In genomic region chr1:16961297-16962124, GRCh38 we compare ENCODE assay signal across 8 cellular contexts. TPM values are rescaled to one million over a fixed set of nuclear protein-coding genes. Genes with fewer than 3 reads are reported as not detected.
DNase-seq lines count a peak whose midpoint lies in the region; ATAC-seq and TF ChIP-seq lines count a peak whose summit lies in the region.

No MANE protein-coding gene starts in this region.

- H3K79me2 ChIP-seq in PC-9 (ENCODE audit: low read depth), result no peaks in the 10 kb centered on the region

- peaks cover 3% of the 10 kb centered on the region; the same call in 1 of the 2 replicates for H3F3A ChIP-seq in PC-9 (ENCODE audit: insufficient read depth, low read depth)

- CTCF ChIA-PET in Caco-2 (lab: Charles Lee), result interaction anchor here (0.7 to 2.3 kb wide), 7 partner anchors 10 to 437 kb away, joined by 3 to 26 read pairs (median 4); partner anchors contain the start of gene ATP13A2
- CTCF ChIA-PET in PC-9 (lab: Charles Lee), result interaction anchor here (0.5 to 1.9 kb wide), 4 partner anchors 10 to 341 kb away, joined by 4 to 11 read pairs (median 4); no protein-coding TSS in a partner anchor

- H4K20me1 ChIP-seq in PC-9 (ENCODE audit: insufficient read depth), result no peaks in the 10 kb centered on the region

- no peak for TF ChIP-seq POLR2A in esophagus muscularis mucosa (IDR thresholded peaks at IDR 0.05; ENCODE audit: low read depth)

- H3K9me2 ChIP-seq in PC-9 (ENCODE audit: insufficient read depth), result no peaks in the 10 kb centered on the region

- H3K27ac Mint-ChIP-seq in Caco-2 (ENCODE audit: unreplicated experiment), result no peak overlapping the region

- H2AFZ ChIP-seq in PC-9, result no peak overlapping the region

- peak overlapping the region; percentile 66; the same call in 1 of the 2 replicates for H3K4me2 ChIP-seq in PC-9

- TF ChIP-seq EP300 in esophagus muscularis mucosa (IDR thresholded peaks at IDR 0.05), result no peak

- H3K9me3 ChIP-seq in Caco-2, result no peaks in the 10 kb centered on the region
- H3K9me3 ChIP-seq in PC-9 (ENCODE audit: insufficient read depth, low read depth), result no peaks in the 10 kb centered on the region
- no peaks in the 10 kb centered on the region for H3K9me3 ChIP-seq in esophagus muscularis mucosa
- H3K9me3 ChIP-seq in psoas muscle, result no peaks in the 10 kb centered on the region

- 91% methylated on average over 12 of the region's 12 CpGs for WGBS in esophagus muscularis mucosa
- 86 to 89% (median 87%) methylated on average over 12 of the region's 12 CpGs for WGBS in psoas muscle, 3 donors

- H3K4me3 ChIP-seq in Caco-2 (ENCODE audit: low read depth, low read length) (peak overlapping the region; percentile 26), PC-9 (peak overlapping the region; percentile 44; the same call in 1 of the 2 replicates), esophagus muscularis mucosa (peak overlapping the region; percentile 49 to 65 (median 54)), psoas muscle (peak overlapping the region; percentile 56)

- intact Hi-C loops in Caco-2 (cut with micrococcal nuclease; ENCODE audit: unreplicated experiment), result loop anchor here (5.0 kb wide), 1 partner anchor 49 kb away; no protein-coding TSS in a partner anchor
- intact Hi-C loops in PC-9 (cut with micrococcal nuclease; ENCODE audit: unreplicated experiment), result loop anchor here (2.0 kb wide), 1 partner anchor 49 kb away; the partner anchor contains the start of gene ATP13A2
- intact Hi-C loops in esophagus muscularis mucosa (cut with DNase I), result no loop called here
- intact Hi-C loops in psoas muscle (cut with DNase I), result no loop called here

- H3K4me1 ChIP-seq in Caco-2 (no peaks in the 10 kb centered on the region), PC-9 (replicated peaks; ENCODE audit: insufficient read depth) (no peaks in the 10 kb centered on the region), esophagus muscularis mucosa (peaks cover 3 to 30% (median 19%) of the 10 kb centered on the region in 4 donors), psoas muscle (peaks cover 5% of the 10 kb centered on the region)

- no peaks in the 10 kb centered on the region for H3K27me3 Mint-ChIP-seq in Caco-2 (ENCODE audit: insufficient read depth, unreplicated experiment)

- H3K27me3 ChIP-seq in Caco-2 (replicated peaks; ENCODE audit: control insufficient read depth, insufficient read depth, low read length), result no peaks in the 10 kb centered on the region
- no peaks in the 10 kb centered on the region for H3K27me3 ChIP-seq in PC-9 (ENCODE audit: insufficient read depth, low read depth)
- H3K27me3 ChIP-seq in esophagus muscularis mucosa, result no peaks in the 10 kb centered on the region
- no peaks in the 10 kb centered on the region for H3K27me3 ChIP-seq in psoas muscle (ENCODE audit: insufficient read depth in 3 of 3, low read length in 2 of 3)

- H3K36me3 ChIP-seq in Caco-2 (ENCODE audit: control insufficient read depth, insufficient read depth, low read length) (no peaks in the 10 kb centered on the region), PC-9 (ENCODE audit: low read depth) (no peaks in the 10 kb centered on the region), esophagus muscularis mucosa (peaks cover 5 to 43% (median 21%) of the 10 kb centered on the region in 4 donors), psoas muscle (ENCODE audit: insufficient read depth in 1 of 2, low read depth in 1 of 2) (peaks cover 0 to 20% of the 10 kb centered on the region in 2 donors)

- ATAC-seq in psoas muscle (no peak), GM19455 (IDR thresholded peaks at IDR 0.05; ENCODE audit: unreplicated experiment) (no peak)

- H3K9me3 Mint-ChIP-seq in Caco-2 (ENCODE audit: unreplicated experiment), result no peaks in the 10 kb centered on the region

- peak overlapping the region; percentile 59 for H3K4me3 Mint-ChIP-seq in Caco-2 (ENCODE audit: unreplicated experiment)

- BruUV-seq in Caco-2 (replicated peaks; lab: Mats Ljungman, UMichigan), result no TSS peak
- BruUV-seq in PC-9 (replicated peaks; lab: Mats Ljungman, UMichigan), result no TSS peak

- TF ChIP-seq CTCF in Caco-2 (IDR thresholded peaks at IDR 0.05; ENCODE audit: insufficient read depth in 1 of 2, low read depth in 1 of 2, low read length in 1 of 2, severe bottlenecking in 1 of 2, unreplicated experiment in 1 of 2) (no peak), PC-9 (conservative IDR thresholded peaks at IDR 0.05) (no peak), esophagus muscularis mucosa (IDR thresholded peaks at IDR 0.05) (no peak), psoas muscle (IDR thresholded peaks at IDR 0.05) (no peak)

- DNase-seq in Caco-2, result no peak
- DNase-seq in PC-9, result no peak
- DNase-seq in esophagus muscularis mucosa (ENCODE audit: extremely low spot score), result no peak
- DNase-seq in psoas muscle, result no peak
- DNase-seq in dedifferentiated amniotic fluid mesenchymal stem cell (ENCODE audit: extremely low spot score), result no peak
- DNase-seq in midbrain (lab: John Stamatoyannopoulos, UW), result no peak
- DNase-seq in DMS114 treated with DMSO at 0.1 percent for 48 hours (lab: John Stamatoyannopoulos, UW; ENCODE audit: unreplicated experiment), result no peak

- no peaks in the 10 kb centered on the region for H3K4me1 Mint-ChIP-seq in Caco-2 (ENCODE audit: low read depth, unreplicated experiment)

- POLR2A ChIA-PET in Caco-2 (lab: Charles Lee), result interaction anchor here (1.1 kb wide), 1 partner anchor 10 kb away, joined by 3 read pairs; no protein-coding TSS in a partner anchor
- POLR2A ChIA-PET in PC-9 (lab: Charles Lee; ENCODE audit: unreplicated experiment), result interaction anchor here (0.6 kb wide), 2 partner anchors 343 to 1180 kb away, joined by 4 to 10 read pairs; no protein-coding TSS in a partner anchor

- no peaks in the 10 kb centered on the region for H3K36me3 Mint-ChIP-seq in Caco-2 (ENCODE audit: insufficient read depth, unreplicated experiment)

- H3K27ac ChIP-seq in PC-9, result no peak overlapping the region
- peak overlapping the region; percentile 43 to 66 (median 60) for H3K27ac ChIP-seq in esophagus muscularis mucosa (replicated peaks in 1 of 4)
- H3K27ac ChIP-seq in psoas muscle, result peak overlapping the region; percentile 30

RNA-seq across cellular contexts. Expression of gene MFAP2, which starts 18.9 kb away (rescaled TPM):
- 20.5 and 22.7 TPM in 2 replicates for total RNA-seq in Caco-2 (2022)
- 6.3 and 12.5 TPM in 2 replicates for total RNA-seq in PC-9 (2021)
- 10 to 100 TPM in 2 of 4 donors, 1 to 10 TPM in 2; 5.4 to 21.7 (median 10.2) TPM for total RNA-seq in esophagus muscularis mucosa
- 1 to 10 TPM in 2 of 4 donors, under 1 TPM in 2; 0.57 to 4.0 (median 1.1) TPM for total RNA-seq in psoas muscle
- 1 to 10 TPM in 1 of 3 donors, under 1 TPM in 2; 0.40 to 1.5 (median 0.49) TPM for polyA plus RNA-seq in psoas muscle

RNA-seq across cellular contexts. Expression of gene CROCC, which starts 39.8 kb away (rescaled TPM):
- total RNA-seq in Caco-2 (2022) (7.6 and 9.1 TPM in 2 replicates), PC-9 (2021) (18.4 and 18.9 TPM in 2 replicates), esophagus muscularis mucosa (10 to 100 TPM; 17.6 to 36.3 (median 23.0) TPM), psoas muscle (1 to 10 TPM; 3.1 to 6.4 (median 4.3) TPM)
- 1 to 10 TPM; 3.6 to 6.5 (median 4.8) TPM for polyA plus RNA-seq in psoas muscle

RNA-seq across cellular contexts. Expression of gene ATP13A2, which starts 50.2 kb away (rescaled TPM):
- total RNA-seq in Caco-2 (2022) (58.4 and 61.6 TPM in 2 replicates), PC-9 (2021) (39.9 and 43.6 TPM in 2 replicates), esophagus muscularis mucosa (10 to 100 TPM; 16.1 to 30.8 (median 23.2) TPM), psoas muscle (10 to 100 TPM; 13.9 to 30.6 (median 22.6) TPM)
- polyA plus RNA-seq in psoas muscle, result 10 to 100 TPM; 17.3 to 22.6 (median 19.4) TPM

Comparison
In these comparisons a context has a peak if more than half of its experiments do, and no peak if none do; other contexts are left out.
1. intact Hi-C loops: an anchor here in Caco-2 (5.0 kb wide) and PC-9 (2.0 kb wide); none called in esophagus muscularis mucosa and psoas muscle.